In the genomic region with DNA sequence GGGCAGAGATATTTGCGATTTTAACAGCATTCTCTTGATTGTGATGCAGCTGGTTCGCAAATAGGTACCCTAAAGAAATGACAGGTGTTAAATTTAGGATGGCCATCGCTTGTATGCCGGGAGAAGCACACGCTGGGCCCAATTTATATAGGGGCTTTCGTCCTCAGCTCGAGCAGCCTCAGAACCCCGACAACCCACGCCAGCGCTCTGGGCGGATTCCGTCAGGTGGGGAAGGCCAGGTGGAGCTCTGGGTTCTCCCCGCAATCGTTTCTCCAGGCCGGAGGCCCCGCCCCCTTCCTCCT, we compare ENCODE assay signal across 8 cellular contexts. TPM values are rescaled to one million over a fixed set of nuclear protein-coding genes. Genes with fewer than 3 reads are reported as not detected.
DNase-seq lines count a peak whose midpoint lies in the region; ATAC-seq, FAIRE-seq and TF ChIP-seq lines count a peak whose summit lies in the region.

No MANE protein-coding gene starts in this region.

- peak overlapping the region; percentile 84 for H3K4me2 ChIP-seq in HepG2 (ENCODE audit: low read depth, low read length)

- peak overlapping the region; percentile 74 for H3K9ac ChIP-seq in HepG2 (ENCODE audit: insufficient read depth, low read depth, low read length)

- no peak for TF ChIP-seq CTCF in HepG2 (CRISPR knock-in tag; IDR thresholded peaks at IDR 0.05)
- no peak for TF ChIP-seq CTCF in thoracic aorta (IDR thresholded peaks at IDR 0.05)

- H3K4me1 ChIP-seq in HepG2 (ENCODE audit: insufficient read depth, low read length) = peaks cover 14% of the 10 kb centered on the region
- peaks cover 6 to 13% of the 10 kb centered on the region in 2 donors for H3K4me1 ChIP-seq in thoracic aorta (ENCODE audit: control insufficient read depth in 1 of 2, low read depth in 2 of 2)

- 0% methylated on average over 1 of the region's 16 CpGs for WGBS in HepG2 (ENCODE audit: low lambda C conversion rate)

- H3K9me3 Mint-ChIP-seq in activated CD4-positive, alpha-beta T cell treated with anti-CD3 and anti-CD28 coated beads, Interleukin-2, amount 10 ng/mL, durations not matched to agents 7 days and 5 days = peaks cover 21% of the 10 kb centered on the region

- peak overlapping the region; percentile 80 for H3K4me3 Mint-ChIP-seq in activated CD4-positive, alpha-beta T cell treated with anti-CD3 and anti-CD28 coated beads, Interleukin-2, amount 10 ng/mL, durations not matched to agents 7 days and 5 days

- intact Hi-C loops in HepG2 (cut with micrococcal nuclease; ENCODE audit: unreplicated experiment) = loop anchor here (5.0 kb wide), 1 partner anchor 79 kb away; a partner anchor contains a TSS

- BruUV-seq in HepG2 (replicated peaks; lab: Mats Ljungman, UMichigan) = no TSS peak

- DNase-seq in activated CD4-positive, alpha-beta T cell treated with anti-CD3 and anti-CD28 coated beads, Interleukin-2, amount 10 ng/mL, durations not matched to agents 7 days and 5 days = no peak
- no peak for DNase-seq in activated CD4-positive, alpha-beta T cell treated with anti-CD3 and anti-CD28 coated beads for 48 hours
- DNase-seq in HepG2 (ENCODE audit: low spot score) (no peak), thoracic aorta (ENCODE audit: low spot score) (no peak)
- no peak for DNase-seq in activated effector memory CD4-positive, alpha-beta T cell treated with Interleukin-2 at 50 U/mL for 16 hours

- H3K27ac Mint-ChIP-seq in activated CD4-positive, alpha-beta T cell treated with anti-CD3 and anti-CD28 coated beads, Interleukin-2, amount 10 ng/mL, durations not matched to agents 7 days and 5 days = peak overlapping the region; percentile 100

- H3K27ac ChIP-seq in angular gyrus (ENCODE audit: low read depth, low read length) (peak overlapping the region; percentile 91), HepG2 (ENCODE audit: extremely low read length, insufficient read depth, low read length) (peak overlapping the region; percentile 44), thoracic aorta (peak overlapping the region; percentile 88 to 93)

- CTCF ChIA-PET in activated CD4-positive, alpha-beta T cell treated with anti-CD3 and anti-CD28 coated beads, Interleukin-2, amount 10 ng/mL, durations not matched to agents 7 days and 5 days (lab: Charles Lee) = interaction anchor here (0.6 to 1.6 kb wide), 7 partner anchors 10 to 331 kb away, joined by 3 to 6 read pairs (median 3); a partner anchor contains a TSS
- CTCF ChIA-PET in HepG2 (lab: Yijun Ruan, JAX; ENCODE audit: low intra/inter-chr PET ratio, low total read pairs) = no interaction called here

- H4K20me1 ChIP-seq in HepG2 (ENCODE audit: insufficient read depth, low read length) = no peaks in the 10 kb centered on the region

- no peak for FAIRE-seq in HepG2 (lab: Jason Lieb, UNC)

- H3K36me3 Mint-ChIP-seq in activated CD4-positive, alpha-beta T cell treated with anti-CD3 and anti-CD28 coated beads, Interleukin-2, amount 10 ng/mL, durations not matched to agents 7 days and 5 days (ENCODE audit: low read depth) = peaks cover 29% of the 10 kb centered on the region

- in situ Hi-C loops in HepG2 (cut with HindIII; ENCODE audit: extremely low pct_ligation_motif_present, low pct_unique_long_range_greater_than_20kb) = no loop called here

- no peak for TF ChIP-seq POLR2A in HepG2 (IDR thresholded peaks at IDR 0.05; ENCODE audit: insufficient read depth in 1 of 2, low read depth in 2 of 2, low read length in 2 of 2)

- POLR2A ChIA-PET in activated CD4-positive, alpha-beta T cell treated with anti-CD3 and anti-CD28 coated beads, Interleukin-2, amount 10 ng/mL, durations not matched to agents 7 days and 5 days (lab: Charles Lee) = interaction anchor here (0.6 to 1.0 kb wide), 3 partner anchors 9 to 322 kb away, joined by 3 to 5 read pairs (median 4); a partner anchor contains a TSS
- POLR2A ChIA-PET in HepG2 (lab: Yijun Ruan, JAX) = interaction anchor here (0.7 to 3.2 kb wide), 6 partner anchors 13 to 355 kb away, joined by 3 to 21 read pairs (median 4); a partner anchor contains a TSS

- H3K79me2 ChIP-seq in HepG2 (ENCODE audit: insufficient read depth, low read length) = peaks cover 27% of the 10 kb centered on the region

- TF ChIP-seq RAD21 in HepG2 (CRISPR knock-in tag; IDR thresholded peaks at IDR 0.05) = no peak

- H2AFZ ChIP-seq in HepG2 (ENCODE audit: low read length) = peak overlapping the region; percentile 95

- H3K27me3 ChIP-seq in HepG2 (ENCODE audit: control insufficient read depth in 1 of 2, insufficient read depth in 2 of 2, low read length in 2 of 2) (no peaks in the 10 kb centered on the region; a peak in 1 of 5 replicates), thoracic aorta (replicated peaks; ENCODE audit: insufficient read depth) (no peaks in the 10 kb centered on the region)

- H3K4me3 ChIP-seq in HepG2 (replicated peaks in 1 of 3; ENCODE audit: insufficient read depth in 1 of 3, low read depth in 2 of 3, low read length in 3 of 3) (peak overlapping the region; percentile 87 to 92 (median 87)), thoracic aorta (peak overlapping the region; percentile 85)

- no peaks in the 10 kb centered on the region for H3K27me3 Mint-ChIP-seq in activated CD4-positive, alpha-beta T cell treated with anti-CD3 and anti-CD28 coated beads, Interleukin-2, amount 10 ng/mL, durations not matched to agents 7 days and 5 days

- ATAC-seq in HepG2 = no peak
- ATAC-seq in thoracic aorta (ENCODE audit: insufficient number of reproducible peaks, low FRiP score, low read depth) = no peak
- ATAC-seq in HG03175 (IDR thresholded peaks at IDR 0.05; ENCODE audit: unreplicated experiment) = no peak
- no peak for ATAC-seq in GM19023 (IDR thresholded peaks at IDR 0.05; ENCODE audit: unreplicated experiment)

- H3K4me1 Mint-ChIP-seq in activated CD4-positive, alpha-beta T cell treated with anti-CD3 and anti-CD28 coated beads, Interleukin-2, amount 10 ng/mL, durations not matched to agents 7 days and 5 days = peaks cover 27% of the 10 kb centered on the region

- H3K9me3 ChIP-seq in HepG2 (ENCODE audit: low read length) = no peaks in the 10 kb centered on the region
- no peaks in the 10 kb centered on the region for H3K9me3 ChIP-seq in thoracic aorta

- H3K36me3 ChIP-seq in HepG2 (replicated peaks in 1 of 2; ENCODE audit: control insufficient read depth in 1 of 2, insufficient read depth in 2 of 2, low read length in 2 of 2) = no peaks in the 10 kb centered on the region
- no peaks in the 10 kb centered on the region for H3K36me3 ChIP-seq in thoracic aorta

- TF ChIP-seq EP300 in HepG2 (IDR thresholded peaks at IDR 0.05; ENCODE audit: low read depth in 2 of 2, low read length in 2 of 2) (no peak), HepG2 (CRISPR knock-in tag; IDR thresholded peaks at IDR 0.05; ENCODE audit: borderline replicate concordance) (no peak)

TF ChIP-seq in HepG2, 621 proteins besides CTCF, POLR2A, EP300 and RAD21 (continues in another document):
- TF ChIP-seq TGIF2 (CRISPR knock-in tag; IDR thresholded peaks at IDR 0.05) = peak; percentile 62; the same call in 1 of the 2 replicates
- TF ChIP-seq ZSCAN21 (CRISPR knock-in tag; IDR thresholded peaks at IDR 0.05; ENCODE audit: borderline replicate concordance) = 0 out of 2 replicates have a peak, but pooled peaks have one; percentile 18
- TF ChIP-seq, protein P1, sequence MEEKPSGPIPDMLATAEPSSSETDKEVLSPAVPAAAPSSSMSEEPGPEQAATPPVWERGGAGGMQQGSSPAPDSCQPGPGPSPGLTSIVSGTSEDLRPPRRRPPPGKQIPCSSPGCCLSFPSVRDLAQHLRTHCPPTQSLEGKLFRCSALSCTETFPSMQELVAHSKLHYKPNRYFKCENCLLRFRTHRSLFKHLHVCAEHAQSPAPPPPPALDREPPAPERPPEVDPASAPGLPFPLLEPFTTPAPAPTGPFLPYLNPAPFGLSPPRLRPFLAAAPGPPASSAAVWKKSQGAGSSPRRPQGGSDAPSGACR (CRISPR knock-in tag; IDR thresholded peaks at IDR 0.05) = no peak
- no peak for TF ChIP-seq SYNCRIP (IDR thresholded peaks at IDR 0.05; ENCODE audit: insufficient read depth, low read depth, low read length)
- peak; percentile 40; the same call in 1 of the 2 replicates for TF ChIP-seq ZNF501 (CRISPR knock-in tag; IDR thresholded peaks at IDR 0.05)

RNA-seq across cellular contexts. Expression of a gene that starts 0.3 kb away (rescaled TPM):
- 10 to 100 TPM; 41.9 to 44.3 TPM for total RNA-seq in activated CD4-positive, alpha-beta T cell treated with anti-CD3 and anti-CD28 coated beads, Interleukin-2, amount 10 ng/mL, durations not matched to agents 7 days and 5 days
- total RNA-seq in HepG2 (2016; rRNA removed; fragmentation: Illumina TruSeq; extraction: Trizol) (21.8 and 26.6 TPM in 2 replicates), thoracic aorta (10 to 100 TPM; 35.3 to 47.5 TPM)
- total RNA-seq in HepG2 (2016; cell fraction: cytosol; rRNA removed; fragmentation: Illumina TruSeq; extraction: Trizol; ENCODE audit: low read depth) = 40.0 and 40.8 TPM in 2 replicates
- total RNA-seq in HepG2 (2016; cell fraction: insoluble cytoplasmic fraction; rRNA removed; fragmentation: Illumina TruSeq; extraction: Trizol) = 20.3 and 28.0 TPM in 2 replicates
- total RNA-seq in HepG2 (2016; cell fraction: membrane; rRNA removed; fragmentation: Illumina TruSeq; extraction: Trizol) = 14.7 and 16.1 TPM in 2 replicates
- 28.1 and 31.5 TPM in 2 replicates for total RNA-seq in HepG2 (2016; cell fraction: nucleus; rRNA removed; fragmentation: Illumina TruSeq; extraction: Trizol)
- 12.5 and 14.5 TPM in 2 replicates for polyA plus RNA-seq in HepG2 (2011; rRNA removed)
- 9.0 and 16.0 TPM in 2 replicates for polyA plus RNA-seq in HepG2 (2011; cell fraction: cytosol; rRNA removed)
- polyA plus RNA-seq in HepG2 (2011; cell fraction: nucleus; rRNA removed) = 8.4 and 11.2 TPM in 2 replicates
- 29.3 and 37.7 TPM in 2 replicates for polyA plus RNA-seq in HepG2 (2012)
- 2.8 and 3.4 TPM in 2 replicates for polyA plus RNA-seq in HepG2 (2016; cell fraction: cytosol; fragmentation: Illumina TruSeq; extraction: Trizol; ENCODE audit: low read depth)
- polyA plus RNA-seq in HepG2 (2016; cell fraction: insoluble cytoplasmic fraction; fragmentation: Illumina TruSeq; extraction: Trizol; ENCODE audit: low read depth) = 17.3 and 21.3 TPM in 2 replicates
- polyA plus RNA-seq in HepG2 (2016; cell fraction: membrane; fragmentation: Illumina TruSeq; extraction: Trizol; ENCODE audit: low read depth) = 7.1 and 8.4 TPM in 2 replicates
- 37.7 and 38.2 TPM in 2 replicates for polyA plus RNA-seq in HepG2 (2016; cell fraction: nucleus; fragmentation: Illumina TruSeq; extraction: Trizol; ENCODE audit: insufficient read depth, low read depth)
- 26.0 and 50.2 TPM in 2 replicates for polyA minus RNA-seq in HepG2 (2011; rRNA and poly(A)+ RNA removed; ENCODE audit: low replicate concordance)
- 22.2 and 36.3 TPM in 2 replicates for polyA minus RNA-seq in HepG2 (2011; cell fraction: cytosol; rRNA and poly(A)+ RNA removed)
- 24.5 and 28.5 TPM in 2 replicates for polyA minus RNA-seq in HepG2 (2011; cell fraction: nucleus; rRNA and poly(A)+ RNA removed)
